1 cellular context compared by ENCODE assay signal in the genomic region with DNA sequence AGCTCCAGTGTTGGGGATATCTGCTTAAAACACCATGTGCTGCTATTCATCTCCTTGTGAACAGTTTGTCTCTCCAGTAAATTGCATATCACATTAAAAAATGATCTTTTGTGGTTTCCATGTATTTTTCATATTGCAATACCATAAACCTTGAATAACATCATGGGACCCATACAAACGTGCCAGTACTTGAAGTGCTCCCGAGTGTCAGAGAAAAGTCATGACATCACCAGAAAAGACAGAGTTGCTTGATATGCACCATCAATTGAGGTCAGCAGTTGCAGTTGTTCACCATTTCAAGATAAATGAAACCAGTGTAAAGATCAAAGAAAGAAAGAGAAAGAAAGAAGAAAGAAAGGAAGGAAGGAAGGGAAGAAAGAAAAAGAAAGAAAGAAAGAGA.
TF ChIP-seq lines count a peak whose summit lies in the region.

No MANE protein-coding gene starts in this region.

TF ChIP-seq in HepG2, 621 proteins besides CTCF, POLR2A, EP300 and RAD21:
- TF ChIP-seq ATF7 (IDR thresholded peaks at IDR 0.05), result peak; percentile 48
- TF ChIP-seq ATF7 (CRISPR knock-in tag; IDR thresholded peaks at IDR 0.05), result no peak
- TF ChIP-seq ZNF773 (CRISPR knock-in tag; IDR thresholded peaks at IDR 0.05; ENCODE audit: borderline replicate concordance), result no peak
- no peak for TF ChIP-seq NCOA1 (CRISPR knock-in tag; IDR thresholded peaks at IDR 0.05)
- TF ChIP-seq CREB1 (IDR thresholded peaks at IDR 0.05), result 0 out of 2 replicates have a peak, but pooled peaks have one; percentile 18
- TF ChIP-seq CREB1 (CRISPR knock-in tag; IDR thresholded peaks at IDR 0.05), result no peak
